ENCODE assay signal across 1 cellular context in genomic region chr1:219533280-219533679, GRCh38.
TF ChIP-seq lines count a peak whose summit lies in the region.

No MANE protein-coding gene starts in this region.

TF ChIP-seq in SK-N-SH treated with all-trans-retinoic acid at 6 μM for 48 hours, 23 proteins besides CTCF, POLR2A, EP300 and RAD21 (continued from another document):
- TF ChIP-seq CREB5 (CRISPR knock-in tag; IDR thresholded peaks at IDR 0.05; ENCODE audit: low read depth), result no peak
- no peak for TF ChIP-seq SNAI2 (CRISPR knock-in tag; IDR thresholded peaks at IDR 0.05)
- TF ChIP-seq GLIS3 (CRISPR knock-in tag; IDR thresholded peaks at IDR 0.05), result no peak
TF ChIP-seq in SK-N-SH treated with all-trans-retinoic acid at 6 μM for 48 hours: peak in this region for 0.
